In the genomic region with DNA sequence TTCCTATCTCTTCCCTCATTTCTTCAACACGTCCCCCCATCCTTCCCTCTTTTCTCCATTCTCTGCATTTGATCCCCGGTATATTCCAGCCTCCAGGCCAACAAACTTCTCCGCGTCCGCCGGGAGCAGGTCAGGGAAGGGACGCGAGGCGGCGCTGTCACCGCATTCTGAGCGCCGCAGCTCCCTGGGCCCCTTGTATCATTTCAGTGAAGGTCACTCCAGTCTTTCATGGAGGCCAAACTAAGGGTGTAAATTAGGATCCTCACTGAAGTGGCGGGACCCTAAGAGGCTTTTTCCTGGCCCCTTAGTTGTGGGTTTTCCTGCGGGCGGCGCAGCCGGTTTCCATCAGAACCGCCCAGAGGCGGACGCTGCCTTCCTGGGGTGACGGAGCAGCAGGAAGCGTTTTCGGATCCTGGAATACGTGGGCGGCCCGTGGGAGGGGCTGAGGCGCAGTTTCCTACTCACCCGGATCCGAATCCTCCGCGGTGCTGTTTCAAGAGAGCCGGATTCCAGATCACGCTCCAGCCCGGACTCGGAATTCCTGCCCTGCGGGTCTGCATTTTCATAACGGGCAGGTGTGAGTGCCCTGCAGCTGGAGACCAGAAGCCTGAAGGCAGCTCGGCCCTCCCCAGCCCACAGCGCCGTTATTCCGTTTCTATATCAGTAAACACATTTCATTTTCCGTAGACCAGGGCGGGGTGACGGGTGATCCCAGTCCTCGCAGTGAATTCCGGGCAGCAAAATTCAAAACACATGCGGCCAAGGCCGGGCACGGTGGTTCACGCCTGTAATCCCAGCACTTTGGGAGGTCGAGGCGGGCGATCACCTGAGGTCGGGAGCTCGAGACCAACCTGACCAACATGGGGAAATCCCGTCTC, we compare ENCODE assay signal across 8 cellular contexts. TPM values are rescaled to one million over a fixed set of nuclear protein-coding genes. Genes with fewer than 3 reads are reported as not detected.
A peak's percentile ranks its signal among the peaks of the same experiment; 100 is the strongest.
DNase-seq lines count a peak whose midpoint lies in the region; ATAC-seq and TF ChIP-seq lines count a peak whose summit lies in the region.

No MANE protein-coding gene starts in this region.

- peaks cover 9% of the 10 kb centered on the region for H3K36me3 ChIP-seq in SJSA1
- H3K36me3 ChIP-seq in neural progenitor cell, result no peaks in the 10 kb centered on the region
- H3K36me3 ChIP-seq in suprapubic skin, result no peaks in the 10 kb centered on the region

- peak overlapping the region; percentile 51 to 90 for H3K27ac Mint-ChIP-seq in activated naive CD4-positive, alpha-beta T cell treated with anti-CD3 and anti-CD28 coated beads, Interleukin-2, amount 50 U/mL, for 72 hours
- H3K27ac Mint-ChIP-seq in neural progenitor cell, result peak overlapping the region; percentile 57

- H3F3A ChIP-seq in neural progenitor cell (ENCODE audit: low read depth), result peaks cover 49% of the 10 kb centered on the region

- peaks cover 20% of the 10 kb centered on the region for H3K4me1 Mint-ChIP-seq in neural progenitor cell

- no peak for TF ChIP-seq POLR2A in suprapubic skin (IDR thresholded peaks at IDR 0.05)

- H3K9me3 Mint-ChIP-seq in activated naive CD4-positive, alpha-beta T cell treated with anti-CD3 and anti-CD28 coated beads, Interleukin-2, amount 50 U/mL, for 72 hours, result no peaks in the 10 kb centered on the region
- H3K9me3 Mint-ChIP-seq in neural progenitor cell, result peaks cover 8% of the 10 kb centered on the region

- H3K9me3 ChIP-seq in SJSA1 (replicated peaks), result no peaks in the 10 kb centered on the region
- H3K9me3 ChIP-seq in neural progenitor cell (ENCODE audit: low read depth), result no peaks in the 10 kb centered on the region
- no peaks in the 10 kb centered on the region for H3K9me3 ChIP-seq in suprapubic skin

- H3K27ac ChIP-seq in SJSA1, result peak overlapping the region; percentile 86
- H3K27ac ChIP-seq in neural progenitor cell, result no peak overlapping the region
- H3K27ac ChIP-seq in suprapubic skin, result peak overlapping the region; percentile 94

- peak; percentile 94 for DNase-seq in Daoy (ENCODE audit: low read depth)
- peak; percentile 93 to 97 for DNase-seq in SJSA1 (ENCODE audit: low read depth in 1 of 2, low spot score in 2 of 2)
- DNase-seq in activated naive CD4-positive, alpha-beta T cell treated with anti-CD3 and anti-CD28 coated beads, Interleukin-2, amount 50 U/mL, for 72 hours (ENCODE audit: low spot score in 2 of 2), result peak; percentile 68 to 86
- peak; percentile 66 for DNase-seq in globus pallidus (ENCODE audit: low spot score)
- peak; percentile 78 for DNase-seq in neural progenitor cell (ENCODE audit: low spot score)
- DNase-seq in suprapubic skin (ENCODE audit: low spot score in 2 of 2), result peak; percentile 96

- H3K4me1 ChIP-seq in SJSA1 (replicated peaks) (peaks cover 33% of the 10 kb centered on the region), neural progenitor cell (peaks cover 7% of the 10 kb centered on the region), suprapubic skin (peaks cover 59% of the 10 kb centered on the region)

- peak overlapping the region; percentile 72 for H3K4me3 Mint-ChIP-seq in neural progenitor cell

- TF ChIP-seq CTCF in neural progenitor cell (IDR thresholded peaks at IDR 0.05), result peak; percentile 90
- TF ChIP-seq CTCF in suprapubic skin (IDR thresholded peaks at IDR 0.05), result peak; percentile 87 to 92

- peaks cover 8% of the 10 kb centered on the region for H3K79me2 ChIP-seq in neural progenitor cell (ENCODE audit: low read depth)

- TF ChIP-seq EP300 in suprapubic skin (IDR thresholded peaks at IDR 0.05), result no peak

- no peak overlapping the region for H3K9ac ChIP-seq in neural progenitor cell

- H4K20me1 ChIP-seq in neural progenitor cell (ENCODE audit: low read depth), result peaks cover 8% of the 10 kb centered on the region

- H3K27me3 ChIP-seq in SJSA1 (replicated peaks) (no peaks in the 10 kb centered on the region), neural progenitor cell (peaks cover 34% of the 10 kb centered on the region), suprapubic skin (no peaks in the 10 kb centered on the region)

- H2AFZ ChIP-seq in neural progenitor cell (replicated peaks), result peak overlapping the region; percentile 81

- peak overlapping the region; percentile 78 for H3K4me2 ChIP-seq in neural progenitor cell

- H3K4me3 ChIP-seq in SJSA1, result peak overlapping the region; percentile 66
- H3K4me3 ChIP-seq in neural progenitor cell, result peak overlapping the region; percentile 55
- H3K4me3 ChIP-seq in suprapubic skin, result peak overlapping the region; percentile 64

- H3K27me3 Mint-ChIP-seq in neural progenitor cell (ENCODE audit: insufficient read depth, low read depth), result peaks cover 34% of the 10 kb centered on the region

- WGBS in suprapubic skin, result under 1% methylated on average over 33 of the region's 57 CpGs

- ATAC-seq in HG03439 (IDR thresholded peaks at IDR 0.05; ENCODE audit: unreplicated experiment) (peak; percentile 39), GM21717 (IDR thresholded peaks at IDR 0.05; ENCODE audit: unreplicated experiment) (no peak)
- ATAC-seq in activated naive CD4-positive, alpha-beta T cell treated with anti-CD3 and anti-CD28 coated beads, Interleukin-2, amount 50 U/mL, for 72 hours, result peak; percentile 43 to 54

- peaks cover 0 to 6% of the 10 kb centered on the region in 2 donors for H3K36me3 Mint-ChIP-seq in activated naive CD4-positive, alpha-beta T cell treated with anti-CD3 and anti-CD28 coated beads, Interleukin-2, amount 50 U/mL, for 72 hours
- peaks cover 3% of the 10 kb centered on the region for H3K36me3 Mint-ChIP-seq in neural progenitor cell

RNA-seq across cellular contexts. Expression of a gene that starts 3.6 kb away (rescaled TPM):
- 34.9 and 44.1 TPM in 2 replicates for total RNA-seq in Daoy (2014; rRNA removed; shearing (Covaris generic))
- total RNA-seq in SJSA1 (2014; rRNA removed; shearing (Covaris generic)), result 36.1 and 41.7 TPM in 2 replicates
- 10 to 100 TPM; 11.0 to 24.2 TPM for total RNA-seq in activated naive CD4-positive, alpha-beta T cell treated with anti-CD3 and anti-CD28 coated beads, Interleukin-2, amount 50 U/mL, for 72 hours
- 15.0 and 21.4 TPM in 2 replicates for total RNA-seq in neural progenitor cell (ENCODE audit: low replicate concordance)
- total RNA-seq in suprapubic skin, result 10 to 100 TPM in 3 of 4 donors, 1 to 10 TPM in 1; 7.1 to 16.4 (median 15.2) TPM

RNA-seq across cellular contexts. Expression of a gene that starts 42.8 kb away (rescaled TPM):
- 415 and 797 TPM in 2 replicates for total RNA-seq in Daoy (2014; rRNA removed; shearing (Covaris generic))
- 3,537 and 4,578 TPM in 2 replicates for total RNA-seq in SJSA1 (2014; rRNA removed; shearing (Covaris generic))
- 1,000 to 10,000 TPM; 2,668 to 4,981 TPM for total RNA-seq in activated naive CD4-positive, alpha-beta T cell treated with anti-CD3 and anti-CD28 coated beads, Interleukin-2, amount 50 U/mL, for 72 hours
- total RNA-seq in neural progenitor cell (ENCODE audit: low replicate concordance) (16.2 and 21.8 TPM in 2 replicates), suprapubic skin (1,000 to 10,000 TPM in 3 of 4 donors, 100 to 1,000 TPM in 1; 995 to 1,612 (median 1,279) TPM)

Comparison
In these comparisons a context has a peak if more than half of its experiments do, and no peak if none do; other contexts are left out.
1. RNA of a gene that starts 42.8 kb away (total RNA-seq): 2,668 to 4,981 TPM in activated naive CD4-positive, alpha-beta T cell treated with anti-CD3 and anti-CD28 coated beads, Interleukin-2, amount 50 U/mL, for 72 hours, 3,537 to 4,578 TPM in SJSA1, 995 to 1,612 TPM in suprapubic skin and 415 to 797 TPM in Daoy; 16.2 to 21.8 TPM in neural progenitor cell; every median in the first group is over 10 times any median in the second.
2. Peak in every context shown above with its lines, with median percentiles within 50 percentile points of each other: DNase-seq and H3K4me3 ChIP-seq.